1 cellular context compared by ENCODE assay signal in the genomic region with DNA sequence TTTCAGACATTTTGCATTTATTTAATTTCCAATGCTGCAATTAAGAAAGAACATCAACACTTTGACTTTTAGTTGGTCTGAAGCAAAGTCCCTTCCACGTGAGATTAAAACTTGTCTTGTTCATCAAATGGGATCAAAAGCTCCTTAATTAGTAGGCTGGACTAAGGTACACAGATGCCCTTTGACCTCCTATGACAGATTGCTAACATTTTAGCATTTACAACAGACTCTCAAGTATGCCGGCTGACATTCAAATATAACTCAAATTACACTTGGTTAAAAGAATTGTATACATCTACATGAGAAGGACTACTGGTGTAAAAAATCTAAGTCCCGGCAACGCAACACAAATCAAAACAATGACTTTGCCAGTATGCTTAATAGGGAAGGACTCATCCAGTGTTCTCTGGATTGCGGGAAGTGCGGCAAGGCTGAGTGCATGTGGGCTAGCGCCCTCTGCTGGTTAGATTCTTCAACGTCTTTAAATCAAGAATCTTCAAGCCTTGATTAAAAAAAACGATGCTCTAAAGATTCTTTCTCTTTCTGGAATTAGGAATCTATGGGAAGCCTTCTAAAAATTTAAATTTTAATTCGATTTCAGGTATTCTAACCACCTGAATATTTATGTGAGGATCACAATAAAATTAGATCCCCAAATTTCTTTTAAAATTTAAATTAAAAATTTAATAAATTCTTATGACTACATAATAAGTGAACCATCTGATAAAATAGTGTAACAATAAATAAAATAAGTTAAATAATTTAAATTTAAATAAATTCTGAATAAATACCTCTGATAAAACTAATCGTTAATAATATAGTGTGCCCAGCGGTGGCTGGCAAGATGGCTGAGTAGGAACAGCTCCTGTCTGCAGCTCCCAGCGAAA.
TF ChIP-seq lines count a peak whose summit lies in the region.

No MANE protein-coding gene starts in this region.

TF ChIP-seq in IMR-90, 13 proteins besides CTCF, POLR2A, EP300 and RAD21 (continued from another document):
- TF ChIP-seq RFX5 (IDR thresholded peaks at IDR 0.05; ENCODE audit: low read depth, low read length), result no peak
TF ChIP-seq in IMR-90: peak in this region for 1.
